Comparison of ENCODE assay signal across 8 cellular contexts in the genomic region with DNA sequence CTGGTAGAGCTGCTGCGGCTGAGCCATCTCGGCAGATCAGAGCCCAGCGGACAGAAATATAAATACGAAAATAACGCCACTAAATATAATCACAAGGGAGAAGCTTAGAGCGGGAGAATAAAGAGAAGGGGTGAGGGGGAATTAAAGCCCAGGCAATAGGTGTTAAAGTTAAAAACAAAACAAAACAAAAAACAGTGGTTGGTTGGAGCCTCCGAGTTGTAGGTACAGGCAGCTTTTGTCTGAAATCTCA. TPM values are rescaled to one million over a fixed set of nuclear protein-coding genes. Genes with fewer than 3 reads are reported as not detected.
DNase-seq lines count a peak whose midpoint lies in the region; ATAC-seq and TF ChIP-seq lines count a peak whose summit lies in the region.

No MANE protein-coding gene starts in this region.

- H3K4me2 ChIP-seq in MM.1S (ENCODE audit: low read depth, low read length) = peak overlapping the region; percentile 87

- POLR2A ChIA-PET in GM10248 (lab: Yijun Ruan, JAX) = no interaction called here

- peak overlapping the region in 1 of 2 donors; percentile 80 for H3K27ac Mint-ChIP-seq in effector memory CD8-positive, alpha-beta T cell
- peak overlapping the region; percentile 98 to 99 (median 99) for H3K27ac Mint-ChIP-seq in nephron

- no peaks in the 10 kb centered on the region for H3K4me1 ChIP-seq in MM.1S (ENCODE audit: low read length)

- peaks cover 30% of the 10 kb centered on the region for H3F3A ChIP-seq in MM.1S (ENCODE audit: insufficient read depth, low read length)

- CTCF ChIA-PET in GM10248 (lab: Yijun Ruan, JAX) = interaction anchor here (1.6 to 2.0 kb wide), 2 partner anchors 10 to 16 kb away, joined by 3 to 5 read pairs; no protein-coding TSS in a partner anchor

- peak overlapping the region; percentile 83 for H2AFZ ChIP-seq in MM.1S (ENCODE audit: low read length)

- no peaks in the 10 kb centered on the region for H3K27me3 ChIP-seq in MM.1S (replicated peaks; ENCODE audit: insufficient read depth, low read length)

- H3K4me1 Mint-ChIP-seq in effector memory CD8-positive, alpha-beta T cell (ENCODE audit: low read depth in 2 of 2) = peaks cover 14 to 24% of the 10 kb centered on the region in 2 donors
- peaks cover 13% of the 10 kb centered on the region for H3K4me1 Mint-ChIP-seq in nephron

- H3K4me3 Mint-ChIP-seq in effector memory CD8-positive, alpha-beta T cell = peak overlapping the region; percentile 79 to 88
- H3K4me3 Mint-ChIP-seq in nephron = peak overlapping the region; percentile 98

- no peaks in the 10 kb centered on the region for H3K9me3 ChIP-seq in MM.1S (replicated peaks; ENCODE audit: insufficient read depth, low read length)

- H3K36me3 ChIP-seq in MM.1S (replicated peaks; ENCODE audit: insufficient read depth, low read length) = no peaks in the 10 kb centered on the region

- no peaks in the 10 kb centered on the region for H3K9me3 Mint-ChIP-seq in effector memory CD8-positive, alpha-beta T cell
- H3K9me3 Mint-ChIP-seq in nephron = peaks cover 4% of the 10 kb centered on the region

- no peaks in the 10 kb centered on the region for H4K20me1 ChIP-seq in MM.1S (ENCODE audit: insufficient read depth, low read length)

- H3K27ac ChIP-seq in MM.1S (ENCODE audit: low read length) = peak overlapping the region; percentile 90

- peaks cover 32% of the 10 kb centered on the region for H3K79me2 ChIP-seq in MM.1S (ENCODE audit: low read length)

- no peak for ATAC-seq in effector memory CD8-positive, alpha-beta T cell (replicated peaks)
- no peak for ATAC-seq in GM21390 (IDR thresholded peaks at IDR 0.05; ENCODE audit: unreplicated experiment)

- DNase-seq in AG09309 (ENCODE audit: low read depth) = no peak
- DNase-seq in MM.1S = no peak
- no peak for DNase-seq in effector memory CD8-positive, alpha-beta T cell
- no peak for DNase-seq in HT-29 (ENCODE audit: low spot score)
- no peak for DNase-seq in DMS53 (lab: John Stamatoyannopoulos, UW)
- no peak for DNase-seq in GM10248 (ENCODE audit: extremely low spot score)

- H3K9me2 ChIP-seq in MM.1S (replicated peaks; ENCODE audit: insufficient read depth, low read length) = no peaks in the 10 kb centered on the region

- H3K9ac ChIP-seq in MM.1S (ENCODE audit: low read length) = peak overlapping the region; percentile 85

- H3K27me3 Mint-ChIP-seq in effector memory CD8-positive, alpha-beta T cell = peaks cover 70 to 74% of the 10 kb centered on the region in 2 donors
- H3K27me3 Mint-ChIP-seq in nephron (ENCODE audit: low read depth) = peaks cover 30% of the 10 kb centered on the region

- no peak for TF ChIP-seq CTCF in AG09309 (IDR thresholded peaks at IDR 0.05; ENCODE audit: control insufficient read depth, insufficient read depth, low read depth, low read length, missing control alignments)
- TF ChIP-seq CTCF in MM.1S (IDR thresholded peaks at IDR 0.05; ENCODE audit: low read length) = no peak
- TF ChIP-seq CTCF in nephron (IDR thresholded peaks at IDR 0.05; ENCODE audit: unreplicated experiment in 3 of 3) = no peak
- TF ChIP-seq CTCF in GM10248 (IDR thresholded peaks at IDR 0.05; ENCODE audit: control extremely low read depth, extremely low read depth, low read depth, missing control alignments) = no peak

- H3K4me3 ChIP-seq in AG09309 (ENCODE audit: control insufficient read depth, low read depth, low read length) = peak overlapping the region; percentile 96
- H3K4me3 ChIP-seq in MM.1S (ENCODE audit: low read length) = peak overlapping the region; percentile 82

- H3K36me3 Mint-ChIP-seq in effector memory CD8-positive, alpha-beta T cell (ENCODE audit: insufficient read depth) = no peaks in the 10 kb centered on the region
- peaks cover 22% of the 10 kb centered on the region for H3K36me3 Mint-ChIP-seq in nephron (ENCODE audit: low read depth)

RNA-seq across cellular contexts. Expression of gene MEIS1, which starts 1.3 kb away (rescaled TPM):
- total RNA-seq in HT-29 (2014; rRNA removed; shearing (Covaris generic)) = 3.1 and 7.7 TPM in 2 replicates
